20 cellular contexts compared by ENCODE assay signal in the genomic region with DNA sequence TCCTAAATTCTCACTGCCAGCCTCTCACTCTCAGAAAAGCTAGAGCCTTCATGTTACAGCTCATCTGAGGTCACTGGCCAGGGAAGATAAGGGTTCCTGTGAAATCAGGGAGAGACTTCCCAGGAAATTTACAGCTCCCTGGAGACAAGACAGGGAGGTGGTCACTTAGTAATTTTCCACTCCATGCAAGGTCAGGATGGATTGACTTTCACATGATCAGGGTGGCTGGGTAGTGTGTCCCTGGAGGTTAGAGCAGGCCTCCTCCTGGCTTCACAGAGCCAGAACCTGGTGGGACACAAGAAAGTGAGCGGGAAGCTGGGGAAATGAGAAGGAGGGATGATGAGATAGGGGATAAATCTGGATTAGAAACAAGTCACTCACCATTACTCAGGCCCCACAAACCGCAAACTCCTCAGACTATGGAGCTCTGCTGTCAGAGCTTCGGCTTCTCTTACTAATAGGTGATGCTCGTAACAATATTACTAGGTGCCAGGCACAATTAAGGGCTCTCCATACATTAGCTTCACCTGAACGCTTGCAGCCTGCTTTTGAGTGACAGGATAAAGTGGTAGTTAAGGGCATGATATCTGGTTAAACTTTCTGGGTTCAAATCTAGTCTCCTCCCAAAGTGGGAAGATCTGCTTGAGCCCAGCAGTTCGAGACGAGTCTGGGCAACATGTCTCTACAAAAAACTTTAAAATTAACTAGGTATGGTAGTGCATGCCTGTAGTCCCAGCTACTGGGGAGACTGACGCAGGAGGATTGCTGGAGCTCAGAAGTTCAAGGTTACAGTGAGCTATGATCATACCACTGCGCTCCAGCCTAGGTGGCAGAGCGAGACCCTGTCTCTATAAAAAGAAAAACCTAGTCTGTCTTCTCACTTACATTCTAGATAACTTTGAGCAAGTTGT. TPM values are rescaled to one million over a fixed set of nuclear protein-coding genes. Genes with fewer than 3 reads are reported as not detected.
DNase-seq lines count a peak whose midpoint lies in the region; ATAC-seq, FAIRE-seq and TF ChIP-seq lines count a peak whose summit lies in the region.
"Had no signal": no experiment of that assay in that cellular context is flagged by ENCODE, and none has a peak within 500 bp of the region (broad histone marks: within the 10 kb centered on the region; RNA-seq: fewer than 3 reads in every experiment).

No MANE protein-coding gene starts in this region.

- no peaks in the 10 kb centered on the region for H3K79me2 ChIP-seq in GM12878 (ENCODE audit: control insufficient read depth, insufficient read depth, low read length)
- no peaks in the 10 kb centered on the region for H3K79me2 ChIP-seq in smooth muscle cell (ENCODE audit: low read depth)

- 0 out of 4 replicates have a peak, but pooled peaks cover 0 to 2% of the 10 kb centered on the region in 2 experiments for H3K27me3 ChIP-seq in GM12878 (replicated peaks in 1 of 2; ENCODE audit: control insufficient read depth in 2 of 2, insufficient read depth in 2 of 2, low read length in 1 of 2)
- H3K27me3 ChIP-seq in smooth muscle cell (ENCODE audit: low read depth) = peaks cover 11% of the 10 kb centered on the region

- RAD21 ChIA-PET in GM12878 (lab: Charles Lee; ENCODE audit: unreplicated experiment) = no interaction called here

- POLR2A ChIA-PET in GM12878 (lab: Charles Lee) = no interaction called here

- no peak for TF ChIP-seq POLR2A in GM12878 (IDR thresholded peaks at IDR 0.05; ENCODE audit: low read depth, low read length)

- H3K36me3 ChIP-seq in GM12878 (ENCODE audit: control insufficient read depth in 2 of 2, insufficient read depth in 2 of 2, low read length in 1 of 2) (no peaks in the 10 kb centered on the region), smooth muscle cell (ENCODE audit: low read depth) (no peaks in the 10 kb centered on the region)
- H3K36me3 ChIP-seq: heart left ventricle, neural progenitor cell had no signal

- H3K4me2 ChIP-seq in GM12878 (ENCODE audit: control insufficient read depth, insufficient read depth) (no peak overlapping the region), smooth muscle cell (peak overlapping the region; percentile 56)
- H3K4me2 ChIP-seq: neural progenitor cell had no signal

- H3K9me3 ChIP-seq in GM12878 (replicated peaks; ENCODE audit: control insufficient read depth, insufficient read depth, low read length) (no peaks in the 10 kb centered on the region), smooth muscle cell (replicated peaks; ENCODE audit: low read depth) (no peaks in the 10 kb centered on the region)
- H3K9me3 ChIP-seq: heart left ventricle had no signal

- H3K4me1 ChIP-seq in GM12878 (ENCODE audit: control insufficient read depth, insufficient read depth, low read length) (no peaks in the 10 kb centered on the region), smooth muscle cell (ENCODE audit: low read depth) (no peaks in the 10 kb centered on the region)
- H3K4me1 ChIP-seq: heart left ventricle, neural progenitor cell had no signal

- no TSS peak for BruUV-seq in GM12878 (replicated peaks; lab: Mats Ljungman, UMichigan)

- in situ Hi-C loops in GM12878 (cut with MboI) = no loop called here

- H3F3A ChIP-seq in smooth muscle cell (ENCODE audit: low read depth) = no peaks in the 10 kb centered on the region

- SMC1A ChIA-PET in GM12878 (lab: Charles Lee; ENCODE audit: uncharacterized antibody, unreplicated experiment) = no interaction called here

- intact Hi-C loops in GM12878 (cut with micrococcal nuclease; ENCODE audit: unreplicated experiment) = no loop called here

- WGBS in GM12878 (ENCODE audit: insufficient coverage, insufficient replicate concordance, low lambda C conversion rate, missing lambda C conversion rate) = 30% methylated on average over 10 of the region's 10 CpGs
- 15% methylated on average over 10 of the region's 10 CpGs for WGBS in smooth muscle cell (ENCODE audit: low lambda C conversion rate)

- no peaks in the 10 kb centered on the region for H4K20me1 ChIP-seq in GM12878 (ENCODE audit: control insufficient read depth, insufficient read depth)
- H4K20me1 ChIP-seq in smooth muscle cell (ENCODE audit: low read depth) = peaks cover 4% of the 10 kb centered on the region

- no peak overlapping the region for H3K27ac ChIP-seq in GM12878 (ENCODE audit: control insufficient read depth, insufficient read depth)
- H3K27ac ChIP-seq in smooth muscle cell (ENCODE audit: low read depth) = peak overlapping the region; percentile 96
- H3K27ac ChIP-seq: 22Rv1, heart left ventricle, neural progenitor cell had no signal

- no peak for TF ChIP-seq RAD21 in GM12878 (IDR thresholded peaks at IDR 0.05; ENCODE audit: insufficient read depth, low read depth, low read length)

- FAIRE-seq in GM12878 (lab: Jason Lieb, UNC) = peak; percentile 66
- FAIRE-seq: bronchial epithelial cell had no signal

- DNase-seq in NCI-H82 (lab: John Stamatoyannopoulos, UW) = peak; percentile 10
- DNase-seq in NCI-H82 treated with DMSO at 0.1 percent for 48 hours (lab: John Stamatoyannopoulos, UW; ENCODE audit: unreplicated experiment) = no peak
- no peak for DNase-seq in GM12878 (ENCODE audit: low read depth, low spot score)
- DNase-seq in smooth muscle cell (lab: John Stamatoyannopoulos, UW; ENCODE audit: unreplicated experiment) = no peak
- no peak for DNase-seq in GM20000 (ENCODE audit: low spot score)
- DNase-seq in SIG-M5 (lab: John Stamatoyannopoulos, UW) = no peak
- DNase-seq: activated T-cell treated with anti-CD3 and anti-CD28 coated beads, Interleukin-2, amount 50 U/mL, for 24 hours; C1 segment of cervical spinal cord; erythroblast; heart left ventricle; HFFc6; midbrain; NCI-H2081 treated with DMSO at 0.1 percent for 48 hours; NCI-H748 treated with DMSO at 0.1 percent for 48 hours; stimulated activated naive CD4-positive, alpha-beta T cell; trophoblast cell had no signal

- H3K9ac ChIP-seq in GM12878 (ENCODE audit: control insufficient read depth, insufficient read depth, low read length) (no peak overlapping the region), smooth muscle cell (ENCODE audit: low read depth) (peak overlapping the region; percentile 75)
- H3K9ac ChIP-seq: neural progenitor cell had no signal

- ATAC-seq in GM12878 = no peak
- ATAC-seq: heart left ventricle had no signal

- CTCF ChIA-PET in GM12878 (lab: Yijun Ruan, JAX) = interaction anchor here (1.7 kb wide), 1 partner anchor 29 kb away, joined by 6 read pairs; no protein-coding TSS in a partner anchor

- TF ChIP-seq CTCF in GM12878 (IDR thresholded peaks at IDR 0.05 in 2 of 3, conservative IDR thresholded peaks at IDR 0.05 in 1 of 3; ENCODE audit: control insufficient read depth in 2 of 3, extremely low read depth in 1 of 3, insufficient read depth in 1 of 3, low read depth in 3 of 3, low read length in 3 of 3) (no peak), smooth muscle cell (IDR thresholded peaks at IDR 0.05; ENCODE audit: borderline replicate concordance, insufficient read depth, poor library complexity, severe bottlenecking) (no peak), GM20000 (IDR thresholded peaks at IDR 0.05; ENCODE audit: extremely low read depth, missing control alignments) (no peak)

- H2AFZ ChIP-seq in GM12878 (ENCODE audit: control insufficient read depth, low read depth, low read length) (no peak overlapping the region), smooth muscle cell (ENCODE audit: low read depth) (no peak overlapping the region)
- H2AFZ ChIP-seq: neural progenitor cell had no signal

- TF ChIP-seq EP300 in GM12878 (IDR thresholded peaks at IDR 0.05; ENCODE audit: borderline replicate concordance in 1 of 2, control insufficient read depth in 1 of 2, low read depth in 2 of 2, low read length in 2 of 2) = no peak

- no peak overlapping the region for H3K4me3 ChIP-seq in GM12878
- H3K4me3 ChIP-seq in smooth muscle cell = no peak overlapping the region
- H3K4me3 ChIP-seq: heart left ventricle, neural progenitor cell had no signal

RNA-seq across cellular contexts. Expression of a gene that starts 24.9 kb away (rescaled TPM):
- 0.13 TPM in 1 of 2 replicates, not detected in the other for total RNA-seq in GM12878 (2013; cell fraction: nucleolus; rRNA removed)
- total RNA-seq in GM12878 (2014; rRNA removed) (not detected in 2 replicates), GM12878 (2014; rRNA removed; fragmentation: Illumina TruSeq; extraction: Trizol) (not detected in 2 replicates), GM12878 (2021) (0.05 and 0.16 TPM in 2 replicates), smooth muscle cell (0.36 and 1.4 TPM in 2 replicates)
- not detected for polyA plus RNA-seq in GM12878 (2011; ENCODE audit: low read depth)
- polyA plus RNA-seq in GM12878 (2011; rRNA removed) (not detected in 2 replicates), GM12878 (2014; fragmentation: Illumina TruSeq; extraction: Trizol) (not detected in 2 replicates), GM12878 (2014; fragmentation: Nextera tagmentation; extraction: Ambion mirVana) (not detected), GM12878 (2014; rRNA removed) (not detected in 2 replicates), GM12878 (2016; fragmentation: Nextera tagmentation; extraction: Ambion mirVana) (not detected), smooth muscle cell (0.34 and 1.2 TPM in 2 replicates)
- 0.01 TPM in 1 of 2 replicates, not detected in the other for polyA plus RNA-seq in GM12878 (2011; cell fraction: cytosol; rRNA removed)
- polyA plus RNA-seq in GM12878 (2011; cell fraction: nucleus; rRNA removed) = 0.09 and 0.25 TPM in 2 replicates
- 0.04 TPM in 1 of 2 replicates, not detected in the other for polyA plus RNA-seq in GM12878 (2012)
- polyA minus RNA-seq in GM12878 (2011; rRNA and poly(A)+ RNA removed) = not detected in 2 replicates
- not detected in 2 replicates for polyA minus RNA-seq in GM12878 (2011; cell fraction: cytosol; rRNA and poly(A)+ RNA removed)
- polyA minus RNA-seq in GM12878 (2011; cell fraction: nucleus; rRNA and poly(A)+ RNA removed) = not detected in 2 replicates
- total RNA-seq: dermis microvascular lymphatic vessel endothelial cell, HFFc6 had no signal

RNA-seq across cellular contexts. Expression of a gene that starts 25.1 kb away (rescaled TPM):
- total RNA-seq in GM12878 (2013; cell fraction: nucleolus; rRNA removed) = not detected in 2 replicates
- total RNA-seq in GM12878 (2014; rRNA removed) = not detected in 2 replicates
- total RNA-seq in GM12878 (2014; rRNA removed; fragmentation: Illumina TruSeq; extraction: Trizol) = not detected in 2 replicates
- total RNA-seq in GM12878 (2021) = not detected in 2 replicates
- polyA plus RNA-seq in GM12878 (2011; ENCODE audit: low read depth) = not detected
- polyA plus RNA-seq in GM12878 (2011; rRNA removed) = not detected in 2 replicates
- 0.03 TPM in 1 of 2 replicates, not detected in the other for polyA plus RNA-seq in GM12878 (2011; cell fraction: cytosol; rRNA removed)
- polyA plus RNA-seq in GM12878 (2011; cell fraction: nucleus; rRNA removed) = 0.09 TPM in 1 of 2 replicates, not detected in the other
- not detected in 2 replicates for polyA plus RNA-seq in GM12878 (2012)
- not detected in 2 replicates for polyA plus RNA-seq in GM12878 (2014; fragmentation: Illumina TruSeq; extraction: Trizol)
- not detected for polyA plus RNA-seq in GM12878 (2014; fragmentation: Nextera tagmentation; extraction: Ambion mirVana)
- not detected in 2 replicates for polyA plus RNA-seq in GM12878 (2014; rRNA removed)
- not detected for polyA plus RNA-seq in GM12878 (2016; fragmentation: Nextera tagmentation; extraction: Ambion mirVana)
- polyA minus RNA-seq in GM12878 (2011; rRNA and poly(A)+ RNA removed) = not detected in 2 replicates
- polyA minus RNA-seq in GM12878 (2011; cell fraction: cytosol; rRNA and poly(A)+ RNA removed) = not detected in 2 replicates
- polyA minus RNA-seq in GM12878 (2011; cell fraction: nucleus; rRNA and poly(A)+ RNA removed) = not detected in 2 replicates
- total RNA-seq in smooth muscle cell = not detected in 2 replicates
- polyA plus RNA-seq in smooth muscle cell = 0.24 TPM in 1 of 2 replicates, not detected in the other
- total RNA-seq: bronchial epithelial cell, dermis microvascular lymphatic vessel endothelial cell, heart left ventricle, HFFc6 had no signal

RNA-seq across cellular contexts. Expression of a gene that starts 40.6 kb away (rescaled TPM):
- total RNA-seq in GM12878 (2013; cell fraction: nucleolus; rRNA removed) = 0.13 and 0.54 TPM in 2 replicates
- not detected in 2 replicates for total RNA-seq in GM12878 (2014; rRNA removed)
- total RNA-seq in GM12878 (2014; rRNA removed; fragmentation: Illumina TruSeq; extraction: Trizol) = not detected in 2 replicates
- 0.08 TPM in 1 of 2 replicates, not detected in the other for total RNA-seq in GM12878 (2021)
- not detected for polyA plus RNA-seq in GM12878 (2011; ENCODE audit: low read depth)
- polyA plus RNA-seq in GM12878 (2011; rRNA removed) = not detected in 2 replicates
- polyA plus RNA-seq in GM12878 (2011; cell fraction: cytosol; rRNA removed) = 0.25 TPM in 1 of 2 replicates, not detected in the other
- 0.13 and 0.21 TPM in 2 replicates for polyA plus RNA-seq in GM12878 (2011; cell fraction: nucleus; rRNA removed)
- polyA plus RNA-seq in GM12878 (2012) = not detected in 2 replicates
- polyA plus RNA-seq in GM12878 (2014; fragmentation: Illumina TruSeq; extraction: Trizol) = not detected in 2 replicates
- not detected for polyA plus RNA-seq in GM12878 (2014; fragmentation: Nextera tagmentation; extraction: Ambion mirVana)
- not detected in 2 replicates for polyA plus RNA-seq in GM12878 (2014; rRNA removed)
- polyA plus RNA-seq in GM12878 (2016; fragmentation: Nextera tagmentation; extraction: Ambion mirVana) = not detected
- not detected in 2 replicates for polyA minus RNA-seq in GM12878 (2011; rRNA and poly(A)+ RNA removed)
- polyA minus RNA-seq in GM12878 (2011; cell fraction: cytosol; rRNA and poly(A)+ RNA removed) = not detected in 2 replicates
- polyA minus RNA-seq in GM12878 (2011; cell fraction: nucleus; rRNA and poly(A)+ RNA removed) = not detected in 2 replicates
- total RNA-seq in smooth muscle cell = 6.0 and 7.6 TPM in 2 replicates
- 2.8 and 7.9 TPM in 2 replicates for polyA plus RNA-seq in smooth muscle cell
- total RNA-seq: dermis microvascular lymphatic vessel endothelial cell had no signal

RNA-seq across cellular contexts. Expression of a gene that starts 40.7 kb away (rescaled TPM):
- total RNA-seq in GM12878 (2013; cell fraction: nucleolus; rRNA removed) = 6.8 and 7.5 TPM in 2 replicates
- 0.11 TPM in 1 of 2 replicates, not detected in the other for total RNA-seq in GM12878 (2014; rRNA removed)
- not detected in 2 replicates for total RNA-seq in GM12878 (2014; rRNA removed; fragmentation: Illumina TruSeq; extraction: Trizol)
- 0.08 and 0.26 TPM in 2 replicates for total RNA-seq in GM12878 (2021)
- polyA plus RNA-seq in GM12878 (2011; ENCODE audit: low read depth) = 0.30 TPM
- 0.30 and 0.56 TPM in 2 replicates for polyA plus RNA-seq in GM12878 (2011; rRNA removed)
- 0.16 and 0.17 TPM in 2 replicates for polyA plus RNA-seq in GM12878 (2011; cell fraction: cytosol; rRNA removed)
- 1.2 and 1.3 TPM in 2 replicates for polyA plus RNA-seq in GM12878 (2011; cell fraction: nucleus; rRNA removed)
- 1.0 and 1.3 TPM in 2 replicates for polyA plus RNA-seq in GM12878 (2012)
- not detected in 2 replicates for polyA plus RNA-seq in GM12878 (2014; fragmentation: Illumina TruSeq; extraction: Trizol)
- under 1 TPM; 0.02 to 0.11 TPM for polyA plus RNA-seq in GM12878 (2014; fragmentation: Nextera tagmentation; extraction: Ambion mirVana)
- not detected in 2 replicates for polyA plus RNA-seq in GM12878 (2014; rRNA removed)
- polyA plus RNA-seq in GM12878 (2016; fragmentation: Nextera tagmentation; extraction: Ambion mirVana) = 1 to 10 TPM; 1.4 to 2.1 TPM
- polyA minus RNA-seq in GM12878 (2011; rRNA and poly(A)+ RNA removed) = 0.26 and 0.44 TPM in 2 replicates
- polyA minus RNA-seq in GM12878 (2011; cell fraction: cytosol; rRNA and poly(A)+ RNA removed) = not detected in 2 replicates
- 0.48 and 1.1 TPM in 2 replicates for polyA minus RNA-seq in GM12878 (2011; cell fraction: nucleus; rRNA and poly(A)+ RNA removed)
- 3.5 and 4.4 TPM in 2 replicates for total RNA-seq in smooth muscle cell
- polyA plus RNA-seq in smooth muscle cell = 5.8 and 13.8 TPM in 2 replicates
- total RNA-seq: dermis microvascular lymphatic vessel endothelial cell had no signal
